In the genomic region with DNA sequence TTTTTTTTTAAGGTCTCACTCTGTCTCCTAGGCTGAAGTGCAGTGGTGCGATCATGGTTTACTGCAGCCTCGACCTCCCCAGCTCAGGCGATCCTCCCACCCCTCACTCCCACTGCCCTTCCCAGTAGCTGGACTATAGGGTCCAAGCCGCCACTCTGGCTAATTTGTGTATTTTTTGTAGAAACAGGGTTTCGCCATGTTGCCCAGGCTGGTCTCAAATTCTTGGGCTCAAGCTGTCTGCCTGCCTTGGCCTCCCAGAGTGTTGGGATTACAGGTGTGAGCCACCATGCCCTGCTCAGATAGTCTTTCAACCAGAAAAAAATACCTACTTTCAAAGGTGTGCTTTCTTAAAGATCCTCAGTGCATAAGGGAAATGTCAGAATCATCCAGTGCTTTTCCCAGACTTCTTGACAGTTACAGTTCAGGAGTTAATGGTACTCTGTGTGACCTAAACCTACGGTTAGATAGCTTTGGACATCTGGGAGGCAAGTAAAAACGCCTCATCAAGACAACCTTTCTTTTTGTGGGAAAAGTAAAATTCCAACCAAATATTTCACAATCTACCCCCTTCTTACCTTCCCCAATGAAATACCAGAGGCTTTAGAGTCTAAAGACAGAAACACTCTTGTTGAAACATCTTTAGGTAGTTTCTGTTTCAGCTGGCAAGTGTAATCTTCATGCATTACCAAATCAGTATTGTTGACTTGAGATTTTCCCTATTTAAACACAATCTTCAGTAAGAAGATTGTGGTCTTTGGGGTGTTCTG, we compare ENCODE assay signal across 14 cellular contexts. TPM values are rescaled to one million over a fixed set of nuclear protein-coding genes. Genes with fewer than 3 reads are reported as not detected.
DNase-seq lines count a peak whose midpoint lies in the region; ATAC-seq, FAIRE-seq and TF ChIP-seq lines count a peak whose summit lies in the region.
"Had no signal": no experiment of that assay in that cellular context is flagged by ENCODE, and none has a peak within 500 bp of the region (broad histone marks: within the 10 kb centered on the region; RNA-seq: fewer than 3 reads in every experiment).

No MANE protein-coding gene starts in this region.

- H3K4me1 Mint-ChIP-seq in CD14-positive monocyte, result peaks cover 20% of the 10 kb centered on the region

- CTCF ChIA-PET in AG04449 (lab: Yijun Ruan, JAX), result interaction anchor here (0.7 kb wide), 1 partner anchor 100 kb away, joined by 4 read pairs; the partner anchor contains the start of gene CPNE2

- TF ChIP-seq POLR2A in H54 (IDR thresholded peaks at IDR 0.05; ENCODE audit: low read depth, low read length), result no peak

- POLR2A ChIA-PET in AG04449 (lab: Yijun Ruan, JAX), result interaction anchor here (2.0 kb wide), 1 partner anchor 52 kb away, joined by 8 read pairs; the partner anchor contains the start of gene ARL2BP

- in situ Hi-C loops in astrocyte of the cerebellum (cut with HindIII; ENCODE audit: low sequenced_read_pairs), result no loop called here

- H3K4me3 Mint-ChIP-seq in CD14-positive monocyte, result no peak overlapping the region
- H3K4me3 Mint-ChIP-seq: activated T-cell treated with anti-CD3 and anti-CD28 coated beads, Interleukin-2, amount 50 U/mL, for 24 hours; B cell had no signal

- intact Hi-C loops in CD14-positive monocyte (cut with micrococcal nuclease), result no loop called here

- H3K9me3 Mint-ChIP-seq in CD14-positive monocyte, result peaks cover 0 to 2% (median 0%) of the 10 kb centered on the region in 7 donors
- H3K9me3 Mint-ChIP-seq: activated T-cell treated with anti-CD3 and anti-CD28 coated beads, Interleukin-2, amount 50 U/mL, for 24 hours had no signal

- peak; percentile 70 for FAIRE-seq in H54 (lab: Jason Lieb, UNC)

- H3K27me3 ChIP-seq in kidney epithelial cell (ENCODE audit: control insufficient read depth, insufficient read depth, low read length), result no peaks in the 10 kb centered on the region
- H3K27me3 ChIP-seq: uterus had no signal

- H3K27ac ChIP-seq in caudate nucleus (ENCODE audit: low read depth, low read length), result no peak overlapping the region

- peaks cover 15 to 16% of the 10 kb centered on the region in 2 donors for H3K36me3 Mint-ChIP-seq in CD14-positive monocyte

- H3K36me3 ChIP-seq in kidney epithelial cell (ENCODE audit: control insufficient read depth, insufficient read depth, low read length), result no peaks in the 10 kb centered on the region
- H3K36me3 ChIP-seq: uterus had no signal

- peaks cover 0 to 2% (median 0%) of the 10 kb centered on the region in 3 donors for H3K27me3 Mint-ChIP-seq in CD14-positive monocyte (ENCODE audit: low read depth in 3 of 3)
- H3K27me3 Mint-ChIP-seq: activated T-cell treated with anti-CD3 and anti-CD28 coated beads, Interleukin-2, amount 50 U/mL, for 24 hours; B cell had no signal

- no peak for ATAC-seq in GM18907 (IDR thresholded peaks at IDR 0.05; ENCODE audit: unreplicated experiment)

- no peak overlapping the region for H3K4me3 ChIP-seq in AG04449 (ENCODE audit: low read depth, low read length)
- no peak overlapping the region for H3K4me3 ChIP-seq in astrocyte of the cerebellum (ENCODE audit: low read depth, low read length)
- H3K4me3 ChIP-seq in kidney epithelial cell (ENCODE audit: low read depth, low read length), result no peak overlapping the region
- H3K4me3 ChIP-seq: uterus had no signal

- DNase-seq in AG04449 (ENCODE audit: low read depth, low spot score) (peak; percentile 38), H54 (ENCODE audit: insufficient read length, low spot score) (no peak), astrocyte of the cerebellum (ENCODE audit: low read depth) (peak; percentile 34), kidney epithelial cell (ENCODE audit: low read depth) (peak; percentile 21), CD14-positive monocyte (ENCODE audit: low spot score) (no peak), caudate nucleus (lab: John Stamatoyannopoulos, UW) (no peak), RKO (ENCODE audit: low spot score) (no peak)
- DNase-seq: activated CD4-positive, CD25-positive, alpha-beta regulatory T cell treated with anti-CD3 and anti-CD28 coated beads, Interleukin-2, amount 50 U/mL, for 72 hours; activated T-cell treated with anti-CD3 and anti-CD28 coated beads, Interleukin-2, amount 50 U/mL, for 24 hours; anterior cingulate cortex; nucleus accumbens; uterus had no signal

- TF ChIP-seq CTCF in AG04449 (IDR thresholded peaks at IDR 0.05; ENCODE audit: insufficient read depth, low read length, missing control alignments), result no peak
- TF ChIP-seq CTCF in astrocyte of the cerebellum (IDR thresholded peaks at IDR 0.05; ENCODE audit: low read depth, low read length, missing control alignments), result no peak
- TF ChIP-seq CTCF in kidney epithelial cell (IDR thresholded peaks at IDR 0.05; ENCODE audit: insufficient read depth, low read length, poor library complexity, severe bottlenecking), result no peak
- no peak for TF ChIP-seq CTCF in CD14-positive monocyte (IDR thresholded peaks at IDR 0.05)

- H3K27ac Mint-ChIP-seq in CD14-positive monocyte, result peak overlapping the region in 1 of 7 donors; percentile 18
- H3K27ac Mint-ChIP-seq: activated T-cell treated with anti-CD3 and anti-CD28 coated beads, Interleukin-2, amount 50 U/mL, for 24 hours; B cell had no signal

RNA-seq across cellular contexts. Expression of gene RSPRY1, which starts 6.8 kb away (rescaled TPM):
- total RNA-seq in kidney epithelial cell, result 42.7 and 59.1 TPM in 2 replicates
- 10 to 100 TPM; 21.3 to 28.3 TPM for polyA plus RNA-seq in CD14-positive monocyte

RNA-seq across cellular contexts. Expression of gene PSME3IP1, which starts 7.1 kb away (rescaled TPM):
- total RNA-seq in kidney epithelial cell, result 93.4 and 94.5 TPM in 2 replicates
- 10 to 100 TPM; 75.4 to 78.6 TPM for polyA plus RNA-seq in CD14-positive monocyte

RNA-seq across cellular contexts. Expression of gene ARL2BP, which starts 52.2 kb away (rescaled TPM):
- total RNA-seq in kidney epithelial cell, result 70.4 and 78.3 TPM in 2 replicates
- 10 to 100 TPM; 84.0 to 84.6 TPM for polyA plus RNA-seq in CD14-positive monocyte

Comparison
In these comparisons a context has a peak if more than half of its experiments do, and no peak if none do; other contexts are left out.
1. DNase-seq: peak in AG04449 (single experiment), astrocyte of the cerebellum (single experiment) and kidney epithelial cell (single experiment); none in H54 (single experiment), CD14-positive monocyte (single experiment), caudate nucleus (0 of 61) and RKO (single experiment).